ENCODE assay signal across 13 cellular contexts in the genomic region with DNA sequence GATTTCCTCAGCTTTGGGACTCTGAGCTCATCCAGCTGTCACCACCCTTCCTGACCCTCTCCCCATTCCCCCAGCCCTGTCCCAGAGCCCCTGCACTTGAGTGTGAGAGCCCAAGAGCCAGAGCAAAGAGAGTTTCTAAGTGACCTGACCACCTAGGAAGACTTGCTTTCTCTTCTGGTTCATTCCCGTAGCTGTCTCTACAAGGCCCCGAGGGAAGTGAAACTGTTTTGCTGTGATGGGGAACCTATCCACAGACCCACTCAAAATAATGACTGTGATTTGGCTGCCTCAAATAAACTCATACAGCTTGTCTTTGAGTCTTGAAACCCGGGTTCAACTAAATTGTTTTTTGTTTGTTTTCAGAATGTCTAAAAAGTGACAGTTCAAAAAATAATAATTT.
DNase-seq lines count a peak whose midpoint lies in the region; ATAC-seq and FAIRE-seq lines count a peak whose summit lies in the region.
"Had no signal": no experiment of that assay in that cellular context is flagged by ENCODE, and none has a peak within 500 bp of the region (broad histone marks: within the 10 kb centered on the region; RNA-seq: fewer than 3 reads in every experiment).

No MANE protein-coding gene starts in this region.

- ATAC-seq in GM18867 (IDR thresholded peaks at IDR 0.05; ENCODE audit: unreplicated experiment) = peak; percentile 97
- peak; percentile 82 for ATAC-seq in GM21576 (IDR thresholded peaks at IDR 0.05; ENCODE audit: unreplicated experiment)
- ATAC-seq in HG03280 (IDR thresholded peaks at IDR 0.05; ENCODE audit: unreplicated experiment) = peak; percentile 74
- ATAC-seq in central memory CD8-positive, alpha-beta T cell (replicated peaks; ENCODE audit: extremely low read depth, poor library complexity, severe bottlenecking) = no peak
- ATAC-seq: left lobe of liver had no signal

- H3K27me3 Mint-ChIP-seq in central memory CD8-positive, alpha-beta T cell = no peaks in the 10 kb centered on the region
- H3K27me3 Mint-ChIP-seq: CD4-positive, CD25-positive, alpha-beta regulatory T cell had no signal

- no peaks in the 10 kb centered on the region for H3K4me1 Mint-ChIP-seq in central memory CD8-positive, alpha-beta T cell
- H3K4me1 Mint-ChIP-seq: CD4-positive, CD25-positive, alpha-beta regulatory T cell had no signal

- H3K4me3 Mint-ChIP-seq in central memory CD8-positive, alpha-beta T cell = no peak overlapping the region
- H3K4me3 Mint-ChIP-seq: activated naive CD4-positive, alpha-beta T cell treated with anti-CD3 and anti-CD28 coated beads for 36 hours; CD4-positive, CD25-positive, alpha-beta regulatory T cell had no signal

- peak overlapping the region; percentile 49 for H3K27ac Mint-ChIP-seq in central memory CD8-positive, alpha-beta T cell (ENCODE audit: low read depth)
- H3K27ac Mint-ChIP-seq: activated naive CD4-positive, alpha-beta T cell treated with anti-CD3 and anti-CD28 coated beads for 36 hours; CD4-positive, CD25-positive, alpha-beta regulatory T cell had no signal

- H3K9me3 Mint-ChIP-seq in central memory CD8-positive, alpha-beta T cell = no peaks in the 10 kb centered on the region
- H3K9me3 Mint-ChIP-seq: activated naive CD4-positive, alpha-beta T cell treated with anti-CD3 and anti-CD28 coated beads for 36 hours; CD4-positive, CD25-positive, alpha-beta regulatory T cell had no signal

- H3K36me3 Mint-ChIP-seq in central memory CD8-positive, alpha-beta T cell (ENCODE audit: insufficient read depth) = peaks cover 21% of the 10 kb centered on the region

- FAIRE-seq in RCC 7860 (lab: Jason Lieb, UNC) = no peak

- no peak for DNase-seq in central memory CD8-positive, alpha-beta T cell (ENCODE audit: low spot score in 2 of 2)
- DNase-seq in stimulated activated CD4-positive, alpha-beta T cell treated with anti-CD3 and anti-CD28 coated beads, Interleukin-4, amount 100 ng/mL, for 1 hour = no peak
- DNase-seq in 8988T = no peak
- DNase-seq in Ammon's horn (ENCODE audit: low spot score) = no peak
- DNase-seq in RCC 7860 (ENCODE audit: low spot score) = no peak
- DNase-seq: activated CD4-positive, CD25-positive, alpha-beta regulatory T cell; activated naive CD4-positive, alpha-beta T cell treated with anti-CD3 and anti-CD28 coated beads for 36 hours; CD4-positive, CD25-positive, alpha-beta regulatory T cell; NCI-H146 had no signal
